9 cellular contexts compared by ENCODE assay signal in genomic region chr12:54383041-54383609, GRCh38. TPM values are rescaled to one million over a fixed set of nuclear protein-coding genes. Genes with fewer than 3 reads are reported as not detected.
DNase-seq lines count a peak whose midpoint lies in the region; ATAC-seq and TF ChIP-seq lines count a peak whose summit lies in the region.
"Had no signal": no experiment of that assay in that cellular context is flagged by ENCODE, and none has a peak within 500 bp of the region (broad histone marks: within the 10 kb centered on the region; RNA-seq: fewer than 3 reads in every experiment).

No MANE protein-coding gene starts in this region.

- DNase-seq in CD14-positive monocyte (ENCODE audit: low spot score) (peak; percentile 96), KBM-7 (peak; percentile 85), astrocyte of the hippocampus (ENCODE audit: low read depth, low spot score) (peak; percentile 54), naive B cell (no peak), HuH-7 (ENCODE audit: low spot score) (no peak)
- DNase-seq: activated CD8-positive, alpha-beta memory T cell treated with anti-CD3 and anti-CD28 coated beads, Interleukin-2, amount 10 ng/mL, durations not matched to agents 7 days and 5 days had no signal

- no peak for TF ChIP-seq CTCF in CD14-positive monocyte (IDR thresholded peaks at IDR 0.05)

- H3K4me1 Mint-ChIP-seq in CD14-positive monocyte (peaks cover 88% of the 10 kb centered on the region), naive B cell (peaks cover 62 to 80% (median 69%) of the 10 kb centered on the region in 3 donors)

- H3K4me3 Mint-ChIP-seq in CD14-positive monocyte, result peak overlapping the region; percentile 90 to 96
- peak overlapping the region in 5 of 8 donors; percentile 4 to 72 (median 51) for H3K4me3 Mint-ChIP-seq in naive B cell
- H3K4me3 Mint-ChIP-seq: activated CD8-positive, alpha-beta memory T cell treated with anti-CD3 and anti-CD28 coated beads, Interleukin-2, amount 10 ng/mL, durations not matched to agents 7 days and 5 days had no signal

- ATAC-seq in naive B cell (ENCODE audit: low read depth in 2 of 2), result no peak
- no peak for ATAC-seq in GM18868 (IDR thresholded peaks at IDR 0.05; ENCODE audit: unreplicated experiment)
- ATAC-seq in GM19023 (IDR thresholded peaks at IDR 0.05; ENCODE audit: unreplicated experiment), result no peak
- ATAC-seq in GM19324 (IDR thresholded peaks at IDR 0.05; ENCODE audit: low FRiP score, unreplicated experiment), result no peak
- ATAC-seq: activated CD8-positive, alpha-beta memory T cell treated with anti-CD3 and anti-CD28 coated beads, Interleukin-2, amount 10 ng/mL, durations not matched to agents 7 days and 5 days had no signal

- H3K27ac Mint-ChIP-seq in CD14-positive monocyte (peak overlapping the region; percentile 100), naive B cell (peak overlapping the region in 5 of 6 donors; percentile 27 to 92 (median 75))
- H3K27ac Mint-ChIP-seq: activated CD8-positive, alpha-beta memory T cell treated with anti-CD3 and anti-CD28 coated beads, Interleukin-2, amount 10 ng/mL, durations not matched to agents 7 days and 5 days had no signal

- H3K36me3 Mint-ChIP-seq in CD14-positive monocyte (peaks cover 41 to 46% of the 10 kb centered on the region in 2 donors), naive B cell (peaks cover 0 to 6% of the 10 kb centered on the region in 2 donors)
- H3K36me3 Mint-ChIP-seq: activated CD8-positive, alpha-beta memory T cell treated with anti-CD3 and anti-CD28 coated beads, Interleukin-2, amount 10 ng/mL, durations not matched to agents 7 days and 5 days had no signal

- intact Hi-C loops in CD14-positive monocyte (cut with micrococcal nuclease), result loop anchor here in 1 of 2 donors (1.0 kb wide), 1 partner anchor 10 kb away; no protein-coding TSS in a partner anchor

- H3K27me3 Mint-ChIP-seq in CD14-positive monocyte (ENCODE audit: low read depth in 3 of 3), result peaks cover 0 to 7% (median 2%) of the 10 kb centered on the region in 3 donors
- H3K27me3 Mint-ChIP-seq in naive B cell, result no peaks in the 10 kb centered on the region
- H3K27me3 Mint-ChIP-seq: activated CD8-positive, alpha-beta memory T cell treated with anti-CD3 and anti-CD28 coated beads, Interleukin-2, amount 10 ng/mL, durations not matched to agents 7 days and 5 days had no signal

- in situ Hi-C loops in KBM-7 (cut with MboI; ENCODE audit: low pct_unique_long_range_greater_than_20kb, low sequenced_read_pairs), result no loop called here

- H3K9me3 Mint-ChIP-seq in CD14-positive monocyte, result peaks cover 0 to 2% (median 0%) of the 10 kb centered on the region in 7 donors
- H3K9me3 Mint-ChIP-seq in naive B cell, result no peaks in the 10 kb centered on the region

RNA-seq across cellular contexts. Expression of gene ZNF385A, which starts 1.4 kb away (rescaled TPM):
- polyA plus RNA-seq in CD14-positive monocyte (10 to 100 TPM; 53.9 to 78.3 TPM), naive B cell (ENCODE audit: low read depth in 6 of 6) (10 to 100 TPM in 3 of 6 donors, 1 to 10 TPM in 3; 6.1 to 18.2 (median 10.5) TPM)

RNA-seq across cellular contexts. Expression of gene GPR84, which starts 18.8 kb away (rescaled TPM):
- polyA plus RNA-seq in CD14-positive monocyte, result 1 to 10 TPM; 2.4 to 5.6 TPM
- not detected for polyA plus RNA-seq in naive B cell (ENCODE audit: low read depth in 6 of 6)

RNA-seq across cellular contexts. Expression of gene ITGA5, which starts 35.9 kb away (rescaled TPM):
- polyA plus RNA-seq in CD14-positive monocyte (10 to 100 TPM; 85.5 to 99.4 TPM), naive B cell (ENCODE audit: low read depth in 6 of 6) (1 to 10 TPM in 5 of 6 donors, not detected in 1; 1.7 to 4.6 (median 2.3) TPM)

RNA-seq across cellular contexts. Expression of gene COPZ1, which starts 58.2 kb away (rescaled TPM):
- polyA plus RNA-seq in CD14-positive monocyte (100 to 1,000 TPM; 176 to 190 TPM), naive B cell (ENCODE audit: low read depth in 6 of 6) (100 to 1,000 TPM; 166 to 227 (median 177) TPM)

Comparison
In these comparisons a context has a peak if more than half of its experiments do, and no peak if none do; other contexts are left out.
1. DNase-seq: peak in CD14-positive monocyte (single experiment), KBM-7 (single experiment) and astrocyte of the hippocampus (single experiment); none in naive B cell (single experiment) and HuH-7 (single experiment).
2. RNA of gene ITGA5, which starts 35.9 kb away (polyA plus RNA-seq): 85.5 to 99.4 TPM in CD14-positive monocyte; 1.7 to 4.6 TPM in naive B cell; every median in the first group is over 10 times any median in the second.